Comparison of ENCODE assay signal across 26 cellular contexts in the genomic region with DNA sequence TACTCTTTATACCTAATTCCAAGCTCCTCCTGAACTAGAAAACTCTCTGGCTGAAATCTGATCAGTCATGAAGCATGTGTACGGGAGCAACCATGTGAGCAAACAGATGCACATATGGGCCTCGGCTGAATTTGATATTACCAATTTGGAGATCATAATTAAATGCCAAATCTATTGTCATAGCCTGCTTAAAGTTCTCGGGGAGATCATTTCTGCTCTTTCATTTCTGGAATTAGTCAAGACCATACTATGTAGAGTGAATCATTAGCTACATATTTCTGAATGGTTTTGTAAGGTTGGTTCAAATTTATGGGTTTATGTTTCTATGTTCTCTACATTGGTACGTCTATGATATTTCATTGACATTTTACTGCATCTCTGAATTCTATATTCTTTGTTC.
DNase-seq lines count a peak whose midpoint lies in the region; ATAC-seq and TF ChIP-seq lines count a peak whose summit lies in the region.
"Had no signal": no experiment of that assay in that cellular context is flagged by ENCODE, and none has a peak within 500 bp of the region (broad histone marks: within the 10 kb centered on the region; RNA-seq: fewer than 3 reads in every experiment).

No MANE protein-coding gene starts in this region.

- TF ChIP-seq CTCF in IMR-90 (conservative IDR thresholded peaks at IDR 0.05; ENCODE audit: low read depth, low read length) = no peak
- TF ChIP-seq CTCF in dorsolateral prefrontal cortex (IDR thresholded peaks at IDR 0.05 in 54 of 56, conservative IDR thresholded peaks at IDR 0.05 in 2 of 56; ENCODE audit: low read depth in 1 of 56, partially characterized antibody in 56 of 56) = no peak

- ATAC-seq in IMR-90 (ENCODE audit: low read depth) (no peak; the same call in 1 of the 2 replicates), GM18505 (IDR thresholded peaks at IDR 0.05; ENCODE audit: unreplicated experiment) (no peak)
- ATAC-seq in naive thymus-derived CD4-positive, alpha-beta T cell = no peak
- ATAC-seq: psoas muscle had no signal

- H3K9ac ChIP-seq in IMR-90 (ENCODE audit: low read depth, low read length) = no peak overlapping the region

- CTCF ChIA-PET in IMR-90 (lab: Yijun Ruan, JAX) = no interaction called here
- CTCF ChIA-PET in naive thymus-derived CD4-positive, alpha-beta T cell (lab: Charles Lee) = interaction anchor here (0.7 to 0.9 kb wide), 2 partner anchors 58 to 81 kb away, joined by 3 read pairs; no protein-coding TSS in a partner anchor

- no TSS peak for BruUV-seq in IMR-90 (replicated peaks; lab: Mats Ljungman, UMichigan)

- H2BK120ac ChIP-seq in IMR-90 (ENCODE audit: low read depth, low read length) = no peak overlapping the region

- H3K4me1 Mint-ChIP-seq in naive thymus-derived CD4-positive, alpha-beta T cell = peaks cover 11 to 42% (median 23%) of the 10 kb centered on the region in 7 donors

- in situ Hi-C loops in IMR-90 (cut with MboI; ENCODE audit: low sequenced_read_pairs) = no loop called here

- peak; percentile 11 for DNase-seq in AG08395 (ENCODE audit: low spot score)
- DNase-seq in AG20443 (ENCODE audit: low spot score) = peak; percentile 18
- DNase-seq in IMR-90 = peak; percentile 22
- DNase-seq in amniotic epithelial cell (ENCODE audit: low read depth) = peak; percentile 24
- DNase-seq in dorsolateral prefrontal cortex = no peak
- DNase-seq in naive thymus-derived CD4-positive, alpha-beta T cell = no peak
- DNase-seq: activated effector memory CD4-positive, alpha-beta T cell treated with anti-CD3 and anti-CD28 coated beads, Interleukin-2, amount 50 U/mL, for 16 hours; AML-193; amygdala; DND-41; HFFc6; immature natural killer cell; left ventricle myocardium inferior; midbrain; NCI-H1417 treated with DMSO at 0.1 percent for 48 hours; NCI-H2227 treated with DMSO at 0.1 percent for 48 hours; psoas muscle; stimulated activated CD4-positive, alpha-beta T cell treated with anti-CD3 and anti-CD28 coated beads, Interleukin-2, amount 100 ng/mL, for 24 hours; WERI-Rb-1 had no signal

- no CpG with 5 or more reads among the region's 4 CpGs for WGBS in IMR-90 (ENCODE audit: extremely low coverage in 2 of 2, insufficient read length in 1 of 2), 2 experiments

- TF ChIP-seq RAD21 in IMR-90 (IDR thresholded peaks at IDR 0.05; ENCODE audit: low read length) = no peak

- H3K27me3 ChIP-seq in IMR-90 (ENCODE audit: control insufficient read depth, insufficient read depth, low read length) (no peaks in the 10 kb centered on the region), dorsolateral prefrontal cortex (no peaks in the 10 kb centered on the region)
- no peaks in the 10 kb centered on the region for H3K27me3 ChIP-seq in naive thymus-derived CD4-positive, alpha-beta T cell (ENCODE audit: control insufficient read depth in 2 of 2, insufficient read depth in 2 of 2, low read length in 2 of 2)
- H3K27me3 ChIP-seq: cardiac muscle cell had no signal

- H3K4me3 ChIP-seq in IMR-90 (ENCODE audit: insufficient read depth, low read depth, low read length) (no peak overlapping the region), dorsolateral prefrontal cortex (no peak overlapping the region)
- H3K4me3 ChIP-seq in naive thymus-derived CD4-positive, alpha-beta T cell (ENCODE audit: low read length) = no peak overlapping the region
- H3K4me3 ChIP-seq: cardiac muscle cell, left ventricle myocardium inferior, psoas muscle, SK-N-MC, skin epidermis had no signal

- H3K4me3 Mint-ChIP-seq in naive thymus-derived CD4-positive, alpha-beta T cell = no peak overlapping the region
- H3K4me3 Mint-ChIP-seq: HFFc6; immature natural killer cell; stimulated activated naive CD8-positive, alpha-beta T cell treated with anti-CD3 and anti-CD28 coated beads, Interleukin-15, Interleukin-2, amounts not matched to agents 100 ng/mL and 50 ng/mL, for 24 hours; type B pancreatic cell had no signal

- dilution Hi-C loops in IMR-90 (cut with HindIII; ENCODE audit: low sequenced_read_pairs, unreplicated experiment) = no loop called here

- H3K4me2 ChIP-seq in IMR-90 (ENCODE audit: low read depth, low read length) = no peak overlapping the region

- H3K4ac ChIP-seq in IMR-90 (ENCODE audit: low read depth, low read length) = no peak overlapping the region

- H3K79me1 ChIP-seq in IMR-90 (ENCODE audit: low read depth in 1 of 2, low read length in 2 of 2) = no peaks in the 10 kb centered on the region

- H2BK20ac ChIP-seq in IMR-90 (ENCODE audit: low read depth, low read length) = no peak overlapping the region

- H4K20me1 ChIP-seq in IMR-90 (ENCODE audit: insufficient read depth, low read length) = no peaks in the 10 kb centered on the region

- POLR2A ChIA-PET in IMR-90 (lab: Charles Lee; ENCODE audit: unreplicated experiment) = no interaction called here
- POLR2A ChIA-PET in naive thymus-derived CD4-positive, alpha-beta T cell (lab: Charles Lee) = interaction anchor here (3.3 kb wide), 1 partner anchor 9 kb away, joined by 10 read pairs; no protein-coding TSS in a partner anchor

- TF ChIP-seq POLR2A in IMR-90 (IDR thresholded peaks at IDR 0.05; ENCODE audit: low read depth, low read length) = no peak
- TF ChIP-seq POLR2A in GM18505 (IDR thresholded peaks at IDR 0.05; ENCODE audit: borderline replicate concordance, extremely low read depth, insufficient read depth, insufficient read length) = no peak

- no peaks in the 10 kb centered on the region for H3K36me3 ChIP-seq in IMR-90 (ENCODE audit: control insufficient read depth, insufficient read depth, low read length)
- no peaks in the 10 kb centered on the region for H3K36me3 ChIP-seq in naive thymus-derived CD4-positive, alpha-beta T cell (ENCODE audit: control insufficient read depth in 2 of 3, insufficient read depth in 3 of 3, low read length in 3 of 3)
- H3K36me3 ChIP-seq: cardiac muscle cell, left ventricle myocardium inferior, WERI-Rb-1 had no signal

- H2BK15ac ChIP-seq in IMR-90 (ENCODE audit: low read depth, low read length) = no peak overlapping the region

- H2BK5ac ChIP-seq in IMR-90 (ENCODE audit: low read depth, low read length, poor library complexity, severe bottlenecking) = no peak overlapping the region

- H4K8ac ChIP-seq in IMR-90 (ENCODE audit: low read depth in 2 of 2, low read length in 2 of 2) = no peak overlapping the region

- H3K27ac Mint-ChIP-seq in naive thymus-derived CD4-positive, alpha-beta T cell = peak overlapping the region in 1 of 9 donors; percentile 54
- H3K27ac Mint-ChIP-seq: HFFc6; stimulated activated naive CD8-positive, alpha-beta T cell treated with anti-CD3 and anti-CD28 coated beads, Interleukin-15, Interleukin-2, amounts not matched to agents 100 ng/mL and 50 ng/mL, for 24 hours; type B pancreatic cell had no signal

- peaks cover 0 to 6% (median 0%) of the 10 kb centered on the region in 11 donors for H3K9me3 Mint-ChIP-seq in naive thymus-derived CD4-positive, alpha-beta T cell
- H3K9me3 Mint-ChIP-seq: dendritic cell treated with granulocyte-macrophage colony-stimulating factor and Interleukin-4, amounts not matched to agents 40 ng/mL and 50 ng/mL, for 4 days; HFFc6; immature natural killer cell; stimulated activated naive CD8-positive, alpha-beta T cell treated with anti-CD3 and anti-CD28 coated beads, Interleukin-15, Interleukin-2, amounts not matched to agents 100 ng/mL and 50 ng/mL, for 24 hours; type B pancreatic cell had no signal

- intact Hi-C loops in IMR-90 (cut with micrococcal nuclease) (no loop called here), dorsolateral prefrontal cortex (cut with DNase I) (no loop called here)
- intact Hi-C loops in naive thymus-derived CD4-positive, alpha-beta T cell (cut with micrococcal nuclease) = loop anchor here in 1 of 2 donors (2.0 kb wide), 1 partner anchor 13 kb away; no protein-coding TSS in a partner anchor

- H3K9me1 ChIP-seq in IMR-90 (ENCODE audit: insufficient read depth, low read length) = no peaks in the 10 kb centered on the region

- H2AFZ ChIP-seq in IMR-90 (replicated peaks; ENCODE audit: low read length, poor library complexity) = no peak overlapping the region

- peaks cover 0 to 25% (median 8%) of the 10 kb centered on the region in 5 donors for H3K36me3 Mint-ChIP-seq in naive thymus-derived CD4-positive, alpha-beta T cell
- H3K36me3 Mint-ChIP-seq: type B pancreatic cell had no signal

- H4K5ac ChIP-seq in IMR-90 (ENCODE audit: low read depth, low read length) = no peak overlapping the region

- H3K18ac ChIP-seq in IMR-90 (ENCODE audit: low read depth, low read length) = no peak overlapping the region

- H3K27me3 Mint-ChIP-seq in naive thymus-derived CD4-positive, alpha-beta T cell = no peaks in the 10 kb centered on the region
- H3K27me3 Mint-ChIP-seq: dendritic cell treated with granulocyte-macrophage colony-stimulating factor and Interleukin-4, amounts not matched to agents 40 ng/mL and 50 ng/mL, for 4 days; stimulated activated naive CD8-positive, alpha-beta T cell treated with anti-CD3 and anti-CD28 coated beads, Interleukin-15, Interleukin-2, amounts not matched to agents 100 ng/mL and 50 ng/mL, for 24 hours had no signal

- H3K9me3 ChIP-seq in IMR-90 (ENCODE audit: control insufficient read depth, insufficient read depth, low read length) = no peaks in the 10 kb centered on the region
- no peaks in the 10 kb centered on the region for H3K9me3 ChIP-seq in naive thymus-derived CD4-positive, alpha-beta T cell (ENCODE audit: control insufficient read depth in 2 of 3, low read length in 3 of 3)
- H3K9me3 ChIP-seq: left ventricle myocardium inferior, psoas muscle had no signal

- H3K4me1 ChIP-seq in IMR-90 (ENCODE audit: control insufficient read depth, insufficient read depth, low read length) = no peaks in the 10 kb centered on the region; the same call in 1 of the 2 replicates
- peaks cover 6 to 7% of the 10 kb centered on the region in 2 donors for H3K4me1 ChIP-seq in naive thymus-derived CD4-positive, alpha-beta T cell (ENCODE audit: control insufficient read depth in 2 of 2, insufficient read depth in 2 of 2, low read length in 2 of 2)
- H3K4me1 ChIP-seq: left ventricle myocardium inferior, psoas muscle had no signal

- H3K27ac ChIP-seq in IMR-90 (ENCODE audit: insufficient read depth, low read length) (no peak overlapping the region), dorsolateral prefrontal cortex (no peak overlapping the region)
- H3K27ac ChIP-seq in naive thymus-derived CD4-positive, alpha-beta T cell (ENCODE audit: low read depth, low read length) = no peak overlapping the region
- H3K27ac ChIP-seq: cardiac muscle cell, left ventricle myocardium inferior, psoas muscle, SK-N-MC, skin epidermis, WERI-Rb-1 had no signal

- no peak overlapping the region for H2AK9ac ChIP-seq in IMR-90 (replicated peaks; ENCODE audit: low read depth, low read length, poor library complexity)

- no peak overlapping the region for H3K14ac ChIP-seq in IMR-90 (replicated peaks; ENCODE audit: low read depth, low read length)

- H3K23ac ChIP-seq in IMR-90 (ENCODE audit: low read depth, low read length) = no peak overlapping the region

- no peak overlapping the region for H2AK5ac ChIP-seq in IMR-90 (ENCODE audit: low read depth, low read length)

- no peak overlapping the region for H3K56ac ChIP-seq in IMR-90 (ENCODE audit: extremely low read depth, insufficient read depth, low read length)

- H4K91ac ChIP-seq in IMR-90 (ENCODE audit: insufficient read depth, low read depth, low read length) = no peak overlapping the region

TF ChIP-seq in IMR-90, 13 proteins besides CTCF, POLR2A, EP300 and RAD21 (continues in another document):
- TF ChIP-seq BHLHE40 (IDR thresholded peaks at IDR 0.05; ENCODE audit: low read depth, low read length) (no peak), SMC3 (IDR thresholded peaks at IDR 0.05; ENCODE audit: low read depth, low read length) (no peak), NFE2L2 (IDR thresholded peaks at IDR 0.05; ENCODE audit: low read depth, low read length) (no peak)

Comparison
In these comparisons a context has a peak if more than half of its experiments do, and no peak if none do; other contexts are left out.
1. DNase-seq: peak in AG08395 (single experiment), AG20443 (single experiment), IMR-90 (single experiment) and amniotic epithelial cell (single experiment); none in dorsolateral prefrontal cortex (0 of 10) and naive thymus-derived CD4-positive, alpha-beta T cell (0 of 9).